Comparison of ENCODE assay signal across 9 cellular contexts in genomic region chr3:100796556-100796955, GRCh38.
DNase-seq lines count a peak whose midpoint lies in the region; ATAC-seq and TF ChIP-seq lines count a peak whose summit lies in the region.
"Had no signal": no experiment of that assay in that cellular context is flagged by ENCODE, and none has a peak within 500 bp of the region (broad histone marks: within the 10 kb centered on the region; RNA-seq: fewer than 3 reads in every experiment).

No MANE protein-coding gene starts in this region.

- DNase-seq in RKO (ENCODE audit: low spot score) (peak; percentile 60), foreskin keratinocyte (no peak), NCI-H345 treated with DMSO at 0.1 percent for 48 hours (lab: John Stamatoyannopoulos, UW; ENCODE audit: unreplicated experiment) (no peak), tibial nerve (ENCODE audit: low spot score in 2 of 2) (no peak), CD14-positive monocyte (ENCODE audit: low spot score) (no peak)
- DNase-seq in stimulated activated CD4-positive, alpha-beta T cell treated with anti-CD3 and anti-CD28 coated beads, Interleukin-2, amount 100 ng/mL, for 48 hours, result no peak

- H3K79me2 ChIP-seq in ACC112 (ENCODE audit: control insufficient read depth, insufficient read depth, low read length, unreplicated experiment), result no peaks in the 10 kb centered on the region

- peaks cover 8% of the 10 kb centered on the region for H3K4me1 Mint-ChIP-seq in CD14-positive monocyte

- no peak overlapping the region for H3K27ac ChIP-seq in ACC112 (ENCODE audit: low read depth, low read length)
- H3K27ac ChIP-seq in foreskin keratinocyte, result no peak overlapping the region
- H3K27ac ChIP-seq in tibial nerve, result no peak overlapping the region
- H3K27ac ChIP-seq: neutrophil had no signal

- H3K4me3 ChIP-seq in ACC112 (ENCODE audit: low read depth, low read length) (0 out of 2 replicates have a peak overlapping the region, but pooled peaks have one; percentile 13), tibial nerve (no peak overlapping the region)

- 16 to 18% methylated on average over 2 of the region's 2 CpGs for WGBS in tibial nerve, 2 donors

- no peaks in the 10 kb centered on the region for H3K36me3 Mint-ChIP-seq in CD14-positive monocyte

- H3K27me3 ChIP-seq in ACC112 (ENCODE audit: insufficient read depth, low read length) (no peaks in the 10 kb centered on the region), foreskin keratinocyte (no peaks in the 10 kb centered on the region), tibial nerve (no peaks in the 10 kb centered on the region)
- H3K27me3 ChIP-seq: neutrophil had no signal

- no peak for TF ChIP-seq EP300 in tibial nerve (IDR thresholded peaks at IDR 0.05)

- no peak for TF ChIP-seq POLR2A in tibial nerve (IDR thresholded peaks at IDR 0.05)

- H2AFZ ChIP-seq in ACC112 (ENCODE audit: low read length, unreplicated experiment), result peak overlapping the region; percentile 19

- H3K36me3 ChIP-seq in ACC112 (ENCODE audit: insufficient read depth, low read length), result no peaks in the 10 kb centered on the region
- no peaks in the 10 kb centered on the region for H3K36me3 ChIP-seq in tibial nerve
- H3K36me3 ChIP-seq: neutrophil had no signal

- intact Hi-C loops in CD14-positive monocyte (cut with micrococcal nuclease), result no loop called here

- peaks cover 0 to 1% (median 0%) of the 10 kb centered on the region in 7 donors for H3K9me3 Mint-ChIP-seq in CD14-positive monocyte

- H3K27me3 Mint-ChIP-seq in CD14-positive monocyte (ENCODE audit: low read depth in 3 of 3), result no peaks in the 10 kb centered on the region

- ATAC-seq in GM18870 (IDR thresholded peaks at IDR 0.05; ENCODE audit: unreplicated experiment) (peak; percentile 82), foreskin keratinocyte (no peak)

- H3K4me3 Mint-ChIP-seq in CD14-positive monocyte, result peak overlapping the region in 1 of 2 donors; percentile 52

- H3K27ac Mint-ChIP-seq in CD14-positive monocyte, result no peak overlapping the region

- TF ChIP-seq CTCF in foreskin keratinocyte (conservative IDR thresholded peaks at IDR 0.05) (peak; percentile 68), tibial nerve (IDR thresholded peaks at IDR 0.05) (peak in 1 of 5 experiments; percentile 20), CD14-positive monocyte (IDR thresholded peaks at IDR 0.05) (no peak)

- peaks cover 4% of the 10 kb centered on the region for H3K4me1 ChIP-seq in ACC112 (ENCODE audit: control insufficient read depth, insufficient read depth, low read length, unreplicated experiment)
- H3K4me1 ChIP-seq in foreskin keratinocyte, result peaks cover 19% of the 10 kb centered on the region
- peaks cover 0 to 5% (median 0%) of the 10 kb centered on the region in 4 donors for H3K4me1 ChIP-seq in tibial nerve

- H3K9me3 ChIP-seq in tibial nerve, result no peaks in the 10 kb centered on the region
- H3K9me3 ChIP-seq: neutrophil had no signal
